Comparison of ENCODE assay signal across 13 cellular contexts in genomic region chr3:30614943-30615342, GRCh38. TPM values are rescaled to one million over a fixed set of nuclear protein-coding genes. Genes with fewer than 3 reads are reported as not detected.
DNase-seq lines count a peak whose midpoint lies in the region; ATAC-seq, FAIRE-seq and TF ChIP-seq lines count a peak whose summit lies in the region.
"Had no signal": no experiment of that assay in that cellular context is flagged by ENCODE, and none has a peak within 500 bp of the region (broad histone marks: within the 10 kb centered on the region; RNA-seq: fewer than 3 reads in every experiment).

No MANE protein-coding gene starts in this region.

- H3K27ac ChIP-seq in OCI-LY1 (ENCODE audit: low read depth, low read length, poor library complexity, severe bottlenecking) (peak overlapping the region; percentile 8), pancreas (no peak overlapping the region), kidney (ENCODE audit: low read depth in 2 of 2, low read length in 2 of 2) (no peak overlapping the region)

- H3K4me1 ChIP-seq in OCI-LY1 (ENCODE audit: insufficient read depth, low read length, severe bottlenecking) (peaks cover 97% of the 10 kb centered on the region), pancreas (peaks cover 0 to 25% (median 19%) of the 10 kb centered on the region in 3 donors), kidney (ENCODE audit: control insufficient read depth in 1 of 2, insufficient read depth in 1 of 2, low read depth in 1 of 2, low read length in 2 of 2) (peaks cover 6 to 10% of the 10 kb centered on the region in 2 donors)

- peak overlapping the region; percentile 26; the same call in 1 of the 2 replicates for H3K4me2 ChIP-seq in OCI-LY1 (ENCODE audit: low read length)

- peak; percentile 39 to 54 for ATAC-seq in activated CD4-positive, CD25-positive, alpha-beta regulatory T cell treated with anti-CD3 and anti-CD28 coated beads, Interleukin-2, amount 50 U/mL, for 24 hours
- ATAC-seq in pancreas = peak in 3 of 4 donors; percentile 30 to 56 (median 50)

- no peaks in the 10 kb centered on the region for H3K9me2 ChIP-seq in OCI-LY1 (ENCODE audit: low read depth, low read length)

- H3K9ac ChIP-seq in OCI-LY1 (ENCODE audit: low read length) (no peak overlapping the region), kidney (ENCODE audit: low read length in 2 of 2) (no peak overlapping the region)

- no peaks in the 10 kb centered on the region for H3K27me3 ChIP-seq in OCI-LY1 (ENCODE audit: insufficient read depth, low read length)
- no peaks in the 10 kb centered on the region for H3K27me3 ChIP-seq in pancreas

- H3K9me3 ChIP-seq in OCI-LY1 (ENCODE audit: low read length) = no peaks in the 10 kb centered on the region
- H3K9me3 ChIP-seq in pancreas = no peaks in the 10 kb centered on the region
- H3K9me3 ChIP-seq in kidney (ENCODE audit: control insufficient read depth in 1 of 2, low read length in 2 of 2) = no peaks in the 10 kb centered on the region
- H3K9me3 ChIP-seq: lower lobe of right lung had no signal

- H3F3A ChIP-seq in OCI-LY1 (ENCODE audit: insufficient read depth, low read length) = no peaks in the 10 kb centered on the region

- H3K4me3 ChIP-seq in OCI-LY1 (ENCODE audit: low read depth, low read length, poor library complexity, severe bottlenecking) (no peak overlapping the region), pancreas (no peak overlapping the region), kidney (ENCODE audit: low read length in 2 of 2) (no peak overlapping the region)
- H3K4me3 ChIP-seq: lower lobe of right lung had no signal

- WGBS in pancreas, 2 donors = 60 to 68% methylated on average over 1 of the region's 1 CpG

- TF ChIP-seq CTCF in OCI-LY1 (IDR thresholded peaks at IDR 0.05; ENCODE audit: low read length) (no peak), pancreas (IDR thresholded peaks at IDR 0.05) (no peak), kidney (IDR thresholded peaks at IDR 0.05; ENCODE audit: borderline replicate concordance, extremely low read depth, insufficient read depth) (no peak)

- H3K79me2 ChIP-seq in OCI-LY1 (ENCODE audit: insufficient read depth, low read length) = peaks cover 99% of the 10 kb centered on the region

- H3K36me3 ChIP-seq in OCI-LY1 (ENCODE audit: insufficient read depth, low read length) (peaks cover 11% of the 10 kb centered on the region; the same call in 1 of the 2 replicates), pancreas (no peaks in the 10 kb centered on the region), kidney (ENCODE audit: control insufficient read depth in 1 of 2, insufficient read depth in 2 of 2, low read length in 2 of 2) (no peaks in the 10 kb centered on the region)

- DNase-seq in activated CD4-positive, CD25-positive, alpha-beta regulatory T cell (lab: John Stamatoyannopoulos, UW) = no peak
- peak; percentile 74 for DNase-seq in dermis blood vessel endothelial cell
- DNase-seq in pancreas = no peak
- no peak for DNase-seq in hippocampal formation (lab: John Stamatoyannopoulos, UW)
- DNase-seq in kidney = no peak
- DNase-seq in NCI-H187 treated with DMSO at 0.1 percent for 48 hours (lab: John Stamatoyannopoulos, UW) = no peak
- DNase-seq: activated CD4-positive, alpha-beta T cell treated with anti-CD3 and anti-CD28 coated beads, Interleukin-2, amount 50 U/mL, for 1 hour; DMS79 treated with DMSO at 0.1 percent for 48 hours; effector CD8-positive, alpha-beta T cell; head of caudate nucleus; lower lobe of right lung had no signal

- no peak overlapping the region for H2AFZ ChIP-seq in OCI-LY1 (ENCODE audit: low read length)

- no peaks in the 10 kb centered on the region for H4K20me1 ChIP-seq in OCI-LY1 (ENCODE audit: insufficient read depth, low read length)

- intact Hi-C loops in pancreas (cut with DNase I) = no loop called here
- intact Hi-C loops in kidney (cut with DNase I) = no loop called here

- no peak for FAIRE-seq in pancreas (lab: Jason Lieb, UNC)
- no peak for FAIRE-seq in kidney (lab: Jason Lieb, UNC)

RNA-seq across cellular contexts. Expression of gene TGFBR2, which starts 8.5 kb away (rescaled TPM):
- total RNA-seq in dermis blood vessel endothelial cell (632 and 715 TPM in 2 replicates), pancreas (10 to 100 TPM; 27.6 to 60.8 (median 36.8) TPM), kidney (243 TPM)
- polyA plus RNA-seq in pancreas (10 to 100 TPM in 1 of 2 donors, 1 to 10 TPM in 1; 9.0 to 28.6 TPM), kidney (ENCODE audit: insufficient read depth, low read depth, low replicate concordance) (81.8 TPM)
